Comparison of ENCODE assay signal across 11 cellular contexts in the genomic region with DNA sequence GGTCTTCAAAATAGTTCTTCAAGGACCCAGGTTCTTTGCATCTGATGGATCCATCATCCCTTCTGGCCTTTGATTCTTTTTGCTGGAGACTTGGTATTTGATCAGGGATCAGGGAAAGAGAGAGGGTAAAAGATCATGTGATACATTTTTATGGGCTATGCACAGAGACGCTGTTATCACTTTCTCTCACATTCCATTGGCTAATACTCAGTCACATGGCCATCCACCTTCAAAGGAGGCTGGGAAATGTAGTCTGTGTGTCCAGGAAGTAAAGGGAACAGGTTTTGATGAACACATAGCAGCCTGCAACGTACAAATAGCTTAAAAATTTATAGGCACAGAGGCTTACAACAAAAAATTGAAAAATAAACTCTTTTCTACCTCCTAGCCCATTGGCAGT.
DNase-seq lines count a peak whose midpoint lies in the region; ATAC-seq, FAIRE-seq and TF ChIP-seq lines count a peak whose summit lies in the region.
"Had no signal": no experiment of that assay in that cellular context is flagged by ENCODE, and none has a peak within 500 bp of the region (broad histone marks: within the 10 kb centered on the region; RNA-seq: fewer than 3 reads in every experiment).

No MANE protein-coding gene starts in this region.

- DNase-seq in A549 (ENCODE audit: low read depth in 1 of 2, low spot score in 1 of 2) (peak in 1 of 2 experiments; percentile 35), MV-4-11 (lab: John Stamatoyannopoulos, UW) (peak; percentile 23), omental fat pad (ENCODE audit: low spot score) (no peak), inferior parietal cortex (ENCODE audit: extremely low spot score) (no peak), glomerular visceral epithelial cell (ENCODE audit: extremely low spot score) (no peak), D721Med (ENCODE audit: insufficient read length, low spot score) (no peak)
- DNase-seq: central memory CD4-positive, alpha-beta T cell; right cardiac atrium had no signal

- no peak overlapping the region for H3K4me3 ChIP-seq in A549
- H3K4me3 ChIP-seq: gastroesophageal sphincter had no signal

- ATAC-seq in A549 (peak in 1 of 2 experiments; percentile 72; a peak in 3 of 6 replicates), GM18867 (IDR thresholded peaks at IDR 0.05; ENCODE audit: unreplicated experiment) (peak; percentile 64), HG02798 (IDR thresholded peaks at IDR 0.05; ENCODE audit: poor library complexity, unreplicated experiment) (peak; percentile 75), omental fat pad (ENCODE audit: low FRiP score) (no peak)
- ATAC-seq: gastroesophageal sphincter, right cardiac atrium had no signal

- no peak overlapping the region for H3K4me2 ChIP-seq in A549

- TF ChIP-seq POLR2A in A549 (IDR thresholded peaks at IDR 0.05; ENCODE audit: low read length): no peak

- FAIRE-seq in A549 (lab: Jason Lieb, UNC) (no peak), D721Med (lab: Jason Lieb, UNC) (no peak)

- no peaks in the 10 kb centered on the region for H3K9me3 ChIP-seq in A549
- H3K9me3 ChIP-seq: gastroesophageal sphincter had no signal

- no peak for TF ChIP-seq RAD21 in A549 (conservative IDR thresholded peaks at IDR 0.05 in 1 of 2, IDR thresholded peaks at IDR 0.05 in 1 of 2)

- POLR2A ChIA-PET in A549 (lab: Yijun Ruan, JAX): no interaction called here

- H3K4me1 ChIP-seq in A549: no peaks in the 10 kb centered on the region
- H3K4me1 ChIP-seq: gastroesophageal sphincter had no signal

- 2% methylated on average over 2 of the region's 2 CpGs for WGBS in A549 (ENCODE audit: missing lambda C conversion rate)

- CTCF ChIA-PET in A549 (lab: Yijun Ruan, JAX): no interaction called here

- TF ChIP-seq CTCF in A549 (IDR thresholded peaks at IDR 0.05): no peak
- no peak for TF ChIP-seq CTCF in omental fat pad (IDR thresholded peaks at IDR 0.05)
- TF ChIP-seq CTCF in D721Med (IDR thresholded peaks at IDR 0.05; ENCODE audit: insufficient read depth, missing control alignments): no peak

- H3K27ac ChIP-seq in A549: no peak overlapping the region
- H3K27ac ChIP-seq: gastroesophageal sphincter had no signal

- no peak for TF ChIP-seq EP300 in A549 (IDR thresholded peaks at IDR 0.05)

TF ChIP-seq in A549, 52 proteins besides CTCF, POLR2A, EP300 and RAD21:
- no peak for TF ChIP-seq NPAS2 (CRISPR knock-in tag; IDR thresholded peaks at IDR 0.05; ENCODE audit: borderline replicate concordance)
- TF ChIP-seq, protein P1, sequence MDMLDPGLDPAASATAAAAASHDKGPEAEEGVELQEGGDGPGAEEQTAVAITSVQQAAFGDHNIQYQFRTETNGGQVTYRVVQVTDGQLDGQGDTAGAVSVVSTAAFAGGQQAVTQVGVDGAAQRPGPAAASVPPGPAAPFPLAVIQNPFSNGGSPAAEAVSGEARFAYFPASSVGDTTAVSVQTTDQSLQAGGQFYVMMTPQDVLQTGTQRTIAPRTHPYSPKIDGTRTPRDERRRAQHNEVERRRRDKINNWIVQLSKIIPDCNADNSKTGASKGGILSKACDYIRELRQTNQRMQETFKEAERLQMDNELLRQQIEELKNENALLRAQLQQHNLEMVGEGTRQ (IDR thresholded peaks at IDR 0.05): peak; percentile 82
- no peak for TF ChIP-seq HDAC2 (IDR thresholded peaks at IDR 0.05)
